ENCODE assay signal across 27 cellular contexts in the genomic region with DNA sequence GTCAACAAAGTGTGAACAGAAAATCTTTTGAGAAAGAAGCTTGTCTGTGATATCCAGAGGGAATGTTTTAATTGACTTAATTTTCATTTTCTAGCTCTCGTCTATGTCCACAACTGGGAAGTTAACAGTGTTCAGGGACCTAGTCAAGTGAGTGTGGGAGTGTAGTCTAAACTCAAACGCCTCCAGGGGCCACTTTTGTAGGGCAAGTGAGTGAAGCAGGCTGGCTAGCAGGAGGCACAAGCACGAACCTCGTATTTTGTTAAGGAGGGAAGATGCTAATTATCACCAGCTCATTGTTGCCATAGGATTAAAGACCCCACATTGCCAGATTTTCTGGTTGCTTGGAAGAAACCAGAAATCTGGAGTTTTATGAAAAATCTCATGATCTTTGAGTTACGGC.
"Had no signal": no experiment of that assay in that cellular context is flagged by ENCODE, and none has a peak within 500 bp of the region (broad histone marks: within the 10 kb centered on the region; RNA-seq: fewer than 3 reads in every experiment).

No MANE protein-coding gene starts in this region.

- H3K27me3 Mint-ChIP-seq: memory B cell; natural killer cell treated with Interleukin-12 subunit alpha and Interleukin-12 subunit beta and Interleukin-15 and Interleukin-18, amount 100 ng/mL, for 72 hours had no signal

- H3K36me3 Mint-ChIP-seq: memory B cell; mesothelial cell of epicardium; naive B cell; natural killer cell treated with Interleukin-12 subunit alpha and Interleukin-12 subunit beta and Interleukin-15 and Interleukin-18, amount 100 ng/mL, for 72 hours; stimulated activated effector memory CD8-positive, alpha-beta T cell treated with anti-CD3 and anti-CD28 coated beads, Interleukin-12 subunit alpha, Interleukin-12 subunit beta, amount 100 ng/mL, for 72 hours; type B pancreatic cell had no signal

- H3K4me1 ChIP-seq: colonic mucosa, gastrocnemius medialis, prostate gland, right atrium auricular region, stomach had no signal

- H3K27ac ChIP-seq: colonic mucosa, epithelial cell of prostate, gastrocnemius medialis, prostate gland, right atrium auricular region, stomach, thyroid gland had no signal

- H3K9me3 ChIP-seq: colonic mucosa, gastrocnemius medialis, mucosa of descending colon, prostate gland, right atrium auricular region, stomach, thyroid gland had no signal

- H3K4me1 Mint-ChIP-seq: memory B cell; mesothelial cell of epicardium; naive B cell; stimulated activated effector memory CD8-positive, alpha-beta T cell treated with anti-CD3 and anti-CD28 coated beads, Interleukin-12 subunit alpha, Interleukin-12 subunit beta, amount 100 ng/mL, for 72 hours had no signal

- DNase-seq: colonic mucosa; effector CD8-positive, alpha-beta T cell; endodermal cell; gastrocnemius medialis; head of caudate nucleus; mucosa of descending colon; naive B cell; nucleus accumbens; stimulated activated CD4-positive, alpha-beta T cell treated with anti-CD3 and anti-CD28 coated beads, Interleukin-2, amount 100 ng/mL, for 24 hours; stimulated activated CD4-positive, alpha-beta T cell treated with anti-CD3 and anti-CD28 coated beads, Interleukin-4, amount 100 ng/mL, for 24 hours; stimulated activated naive CD4-positive, alpha-beta T cell treated with Interleukin-2 at 50 U/mL for 16 hours; stomach; thyroid gland had no signal

- H3K4me3 ChIP-seq: colonic mucosa, gastrocnemius medialis, lung, mucosa of descending colon, prostate gland, right atrium auricular region, stomach, thyroid gland had no signal

- ATAC-seq: esophagus mucosa; gastrocnemius medialis; left lobe of liver; mucosa of descending colon; natural killer cell treated with Interleukin-12 subunit alpha and Interleukin-12 subunit beta and Interleukin-15 and Interleukin-18, amount 100 ng/mL, for 72 hours; sciatic nerve; stimulated activated effector memory CD8-positive, alpha-beta T cell treated with anti-CD3 and anti-CD28 coated beads, Interleukin-12 subunit alpha, Interleukin-12 subunit beta, amount 100 ng/mL, for 72 hours had no signal

- H3K27me3 ChIP-seq: colonic mucosa, gastrocnemius medialis, right atrium auricular region, stomach, thyroid gland had no signal

- H3K4me3 Mint-ChIP-seq: dendritic cell treated with granulocyte-macrophage colony-stimulating factor and Interleukin-4, amounts not matched to agents 40 ng/mL and 50 ng/mL, for 4 days; endodermal cell; memory B cell; mesothelial cell of epicardium; naive B cell; natural killer cell treated with Interleukin-12 subunit alpha and Interleukin-12 subunit beta and Interleukin-15 and Interleukin-18, amount 100 ng/mL, for 72 hours; neural crest cell; stimulated activated effector memory CD8-positive, alpha-beta T cell treated with anti-CD3 and anti-CD28 coated beads, Interleukin-12 subunit alpha, Interleukin-12 subunit beta, amount 100 ng/mL, for 72 hours; type B pancreatic cell had no signal

- H3K9me3 Mint-ChIP-seq: dendritic cell treated with granulocyte-macrophage colony-stimulating factor and Interleukin-4, amounts not matched to agents 40 ng/mL and 50 ng/mL, for 4 days; endodermal cell; memory B cell; mesothelial cell of epicardium; natural killer cell treated with Interleukin-12 subunit alpha and Interleukin-12 subunit beta and Interleukin-15 and Interleukin-18, amount 100 ng/mL, for 72 hours; neural crest cell; stimulated activated effector memory CD8-positive, alpha-beta T cell treated with anti-CD3 and anti-CD28 coated beads, Interleukin-12 subunit alpha, Interleukin-12 subunit beta, amount 100 ng/mL, for 72 hours; type B pancreatic cell had no signal

- H3K27ac Mint-ChIP-seq: dendritic cell treated with granulocyte-macrophage colony-stimulating factor and Interleukin-4, amounts not matched to agents 40 ng/mL and 50 ng/mL, for 4 days; endodermal cell; memory B cell; mesothelial cell of epicardium; naive B cell; natural killer cell treated with Interleukin-12 subunit alpha and Interleukin-12 subunit beta and Interleukin-15 and Interleukin-18, amount 100 ng/mL, for 72 hours; stimulated activated effector memory CD8-positive, alpha-beta T cell treated with anti-CD3 and anti-CD28 coated beads, Interleukin-12 subunit alpha, Interleukin-12 subunit beta, amount 100 ng/mL, for 72 hours; type B pancreatic cell had no signal

- H3K36me3 ChIP-seq: colonic mucosa, gastrocnemius medialis, prostate gland, right atrium auricular region, stomach, thyroid gland had no signal
